ENCODE assay signal across 10 cellular contexts in the genomic region with DNA sequence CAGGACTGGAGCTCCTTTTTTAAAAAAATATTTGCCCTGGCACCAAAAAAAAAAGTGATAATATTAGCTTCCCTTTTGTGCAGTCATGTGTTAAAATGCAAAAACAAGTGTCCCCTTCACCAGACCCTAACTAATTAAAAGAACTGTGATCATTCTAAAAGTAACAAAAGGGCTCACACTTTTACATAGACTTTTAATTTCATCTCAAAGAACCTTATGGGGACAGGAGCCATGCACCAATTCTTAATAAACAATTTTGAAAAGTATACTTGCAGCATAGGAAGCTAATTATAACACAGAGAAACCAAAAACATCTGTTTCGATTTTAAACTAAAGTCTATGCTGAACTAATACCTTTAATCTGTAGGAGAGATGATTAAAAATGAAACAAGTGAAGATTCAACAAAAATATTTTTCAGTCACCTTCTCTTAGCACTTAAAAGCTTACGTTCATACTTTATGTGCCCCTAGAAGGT.
DNase-seq lines count a peak whose midpoint lies in the region; ATAC-seq lines count a peak whose summit lies in the region.
"Had no signal": no experiment of that assay in that cellular context is flagged by ENCODE, and none has a peak within 500 bp of the region (broad histone marks: within the 10 kb centered on the region; RNA-seq: fewer than 3 reads in every experiment).

No MANE protein-coding gene starts in this region.

- H3K27ac Mint-ChIP-seq in activated naive CD4-positive, alpha-beta T cell treated with anti-CD3 and anti-CD28 coated beads, Interleukin-2, amount 10 ng/mL, durations not matched to agents 7 days and 5 days: peak overlapping the region; percentile 4
- no peak overlapping the region for H3K27ac Mint-ChIP-seq in stimulated activated naive CD8-positive, alpha-beta T cell treated with anti-CD3 and anti-CD28 coated beads, Interleukin-15, amount 100 ng/mL, for 72 hours

- peaks cover 1% of the 10 kb centered on the region for H3K9me3 Mint-ChIP-seq in activated naive CD4-positive, alpha-beta T cell treated with anti-CD3 and anti-CD28 coated beads, Interleukin-2, amount 10 ng/mL, durations not matched to agents 7 days and 5 days
- peaks cover 0 to 5% of the 10 kb centered on the region in 2 donors for H3K9me3 Mint-ChIP-seq in stimulated activated naive CD8-positive, alpha-beta T cell treated with anti-CD3 and anti-CD28 coated beads, Interleukin-15, amount 100 ng/mL, for 72 hours

- H3K27me3 Mint-ChIP-seq in activated naive CD4-positive, alpha-beta T cell treated with anti-CD3 and anti-CD28 coated beads, Interleukin-2, amount 10 ng/mL, durations not matched to agents 7 days and 5 days: no peaks in the 10 kb centered on the region
- no peaks in the 10 kb centered on the region for H3K27me3 Mint-ChIP-seq in stimulated activated naive CD8-positive, alpha-beta T cell treated with anti-CD3 and anti-CD28 coated beads, Interleukin-15, amount 100 ng/mL, for 72 hours

- ATAC-seq in HG02623 (IDR thresholded peaks at IDR 0.05; ENCODE audit: unreplicated experiment): peak; percentile 49
- ATAC-seq in HG03571 (IDR thresholded peaks at IDR 0.05; ENCODE audit: unreplicated experiment): peak; percentile 42
- peak; percentile 54 for ATAC-seq in stimulated activated naive CD8-positive, alpha-beta T cell treated with anti-CD3 and anti-CD28 coated beads, Interleukin-15, amount 100 ng/mL, for 72 hours

- CTCF ChIA-PET in activated naive CD4-positive, alpha-beta T cell treated with anti-CD3 and anti-CD28 coated beads, Interleukin-2, amount 10 ng/mL, durations not matched to agents 7 days and 5 days (lab: Charles Lee): interaction anchor here (1.2 to 3.0 kb wide), 4 partner anchors 11 to 216 kb away, joined by 3 to 12 read pairs (median 7); no protein-coding TSS in a partner anchor

- peaks cover 45% of the 10 kb centered on the region for H3K36me3 Mint-ChIP-seq in activated naive CD4-positive, alpha-beta T cell treated with anti-CD3 and anti-CD28 coated beads, Interleukin-2, amount 10 ng/mL, durations not matched to agents 7 days and 5 days

- no peak for DNase-seq in activated naive CD4-positive, alpha-beta T cell treated with anti-CD3 and anti-CD28 coated beads, Interleukin-2, amount 10 ng/mL, durations not matched to agents 7 days and 5 days
- DNase-seq in activated naive CD4-positive, alpha-beta T cell (lab: John Stamatoyannopoulos, UW): no peak
- DNase-seq in stimulated activated naive CD8-positive, alpha-beta T cell treated with anti-CD3 and anti-CD28 coated beads, Interleukin-15, amount 100 ng/mL, for 72 hours: no peak
- DNase-seq in DMS53 (lab: John Stamatoyannopoulos, UW): no peak
- DNase-seq in 8988T: no peak
- no peak for DNase-seq in stimulated activated CD4-positive, alpha-beta T cell treated with anti-CD3 and anti-CD28 coated beads, Interleukin-4, amount 100 ng/mL, for 4 hours
- DNase-seq: dorsolateral prefrontal cortex, occipital lobe had no signal

- H3K4me1 Mint-ChIP-seq in activated naive CD4-positive, alpha-beta T cell treated with anti-CD3 and anti-CD28 coated beads, Interleukin-2, amount 10 ng/mL, durations not matched to agents 7 days and 5 days: peaks cover 26% of the 10 kb centered on the region
- peaks cover 29% of the 10 kb centered on the region for H3K4me1 Mint-ChIP-seq in stimulated activated naive CD8-positive, alpha-beta T cell treated with anti-CD3 and anti-CD28 coated beads, Interleukin-15, amount 100 ng/mL, for 72 hours

- H3K4me3 Mint-ChIP-seq in activated naive CD4-positive, alpha-beta T cell treated with anti-CD3 and anti-CD28 coated beads, Interleukin-2, amount 10 ng/mL, durations not matched to agents 7 days and 5 days: no peak overlapping the region
- H3K4me3 Mint-ChIP-seq in stimulated activated naive CD8-positive, alpha-beta T cell treated with anti-CD3 and anti-CD28 coated beads, Interleukin-15, amount 100 ng/mL, for 72 hours: no peak overlapping the region
